19 cellular contexts compared by ENCODE assay signal in genomic region chr6:55495277-55495676, GRCh38.
DNase-seq lines count a peak whose midpoint lies in the region; ATAC-seq, FAIRE-seq and TF ChIP-seq lines count a peak whose summit lies in the region.
"Had no signal": no experiment of that assay in that cellular context is flagged by ENCODE, and none has a peak within 500 bp of the region (broad histone marks: within the 10 kb centered on the region; RNA-seq: fewer than 3 reads in every experiment).

No MANE protein-coding gene starts in this region.

- no peaks in the 10 kb centered on the region for H3K9me3 Mint-ChIP-seq in Caco-2 (ENCODE audit: unreplicated experiment)
- H3K9me3 Mint-ChIP-seq in activated CD8-positive, alpha-beta T cell treated with anti-CD3 and anti-CD28 coated beads for 36 hours: peaks cover 5% of the 10 kb centered on the region
- H3K9me3 Mint-ChIP-seq: HFFc6 had no signal

- dilution Hi-C loops in keratinocyte (cut with MboI; ENCODE audit: extremely low pct_ligation_motif_present, low sequenced_read_pairs): no loop called here

- POLR2A ChIA-PET in Caco-2 (lab: Charles Lee): no interaction called here
- POLR2A ChIA-PET in activated CD8-positive, alpha-beta T cell treated with anti-CD3 and anti-CD28 coated beads for 36 hours (lab: Charles Lee): no interaction called here

- H3K4me3 ChIP-seq in Caco-2 (ENCODE audit: low read depth, low read length): no peak overlapping the region
- H3K4me3 ChIP-seq in bronchial epithelial cell (ENCODE audit: low read depth, low read length): no peak overlapping the region
- H3K4me3 ChIP-seq in keratinocyte (ENCODE audit: control insufficient read depth in 2 of 3, extremely low read depth in 1 of 3, insufficient read depth in 2 of 3, low read depth in 1 of 3, low read length in 3 of 3): no peak overlapping the region
- H3K4me3 ChIP-seq: BLaER1 treated with 17β-estradiol and CSF1 and Interleukin-3, amounts not matched to agents 10 nM and 100 nM; GM12878; GM23248 had no signal

- no peaks in the 10 kb centered on the region for H3K79me2 ChIP-seq in keratinocyte (ENCODE audit: control insufficient read depth, insufficient read depth, low read length)

- no peak overlapping the region for H3K27ac ChIP-seq in keratinocyte (ENCODE audit: control insufficient read depth, insufficient read depth, low read length)
- H3K27ac ChIP-seq: BLaER1 treated with 17β-estradiol and CSF1 and Interleukin-3, amounts not matched to agents 10 nM and 100 nM; GM23248 had no signal

- no peaks in the 10 kb centered on the region for H3K36me3 Mint-ChIP-seq in Caco-2 (ENCODE audit: insufficient read depth, unreplicated experiment)
- H3K36me3 Mint-ChIP-seq in activated CD8-positive, alpha-beta T cell treated with anti-CD3 and anti-CD28 coated beads for 36 hours (ENCODE audit: low read depth): no peaks in the 10 kb centered on the region
- H3K36me3 Mint-ChIP-seq: CD8-positive, alpha-beta T cell had no signal

- H3K4me2 ChIP-seq in keratinocyte (ENCODE audit: control insufficient read depth, extremely low read depth, insufficient read depth, low read depth, low read length): peak overlapping the region; percentile 55
- H3K4me2 ChIP-seq: BLaER1 treated with 17β-estradiol and CSF1 and Interleukin-3, amounts not matched to agents 10 nM and 100 nM had no signal

- TF ChIP-seq CTCF in Caco-2 (IDR thresholded peaks at IDR 0.05; ENCODE audit: insufficient read depth in 1 of 2, low read depth in 1 of 2, low read length in 1 of 2, severe bottlenecking in 1 of 2, unreplicated experiment in 1 of 2) (no peak), bronchial epithelial cell (IDR thresholded peaks at IDR 0.05; ENCODE audit: insufficient read depth, low read length, severe bottlenecking) (no peak), keratinocyte (optimal IDR thresholded peaks at IDR 0.05 in 1 of 3, IDR thresholded peaks at IDR 0.05 in 1 of 3, conservative IDR thresholded peaks at IDR 0.05 in 1 of 3; ENCODE audit: extremely low read depth in 1 of 3, insufficient read depth in 2 of 3, low read length in 3 of 3) (no peak)
- TF ChIP-seq CTCF in activated CD8-positive, alpha-beta T cell treated with anti-CD3 and anti-CD28 coated beads for 36 hours (IDR thresholded peaks at IDR 0.05): no peak

- ATAC-seq in HG02678 (IDR thresholded peaks at IDR 0.05; ENCODE audit: unreplicated experiment) (no peak), GM19467 (IDR thresholded peaks at IDR 0.05; ENCODE audit: unreplicated experiment) (no peak)
- no peak for ATAC-seq in activated CD8-positive, alpha-beta T cell treated with anti-CD3 and anti-CD28 coated beads for 36 hours
- ATAC-seq: CD8-positive, alpha-beta T cell; GM12878 had no signal

- H3K27me3 ChIP-seq in Caco-2 (replicated peaks; ENCODE audit: control insufficient read depth, insufficient read depth, low read length): no peaks in the 10 kb centered on the region
- H3K27me3 ChIP-seq in bronchial epithelial cell (ENCODE audit: control insufficient read depth, insufficient read depth, low read length): no peaks in the 10 kb centered on the region
- H3K27me3 ChIP-seq in keratinocyte (ENCODE audit: control insufficient read depth, extremely low read depth, insufficient read depth, low read length): no peaks in the 10 kb centered on the region
- H3K27me3 ChIP-seq: BLaER1 treated with 17β-estradiol and CSF1 and Interleukin-3, amounts not matched to agents 10 nM and 100 nM had no signal

- FAIRE-seq in bronchial epithelial cell (lab: Jason Lieb, UNC): no peak
- peak; percentile 84 for FAIRE-seq in keratinocyte (lab: Jason Lieb, UNC)
- FAIRE-seq: GM12878 had no signal

- CTCF ChIA-PET in Caco-2 (lab: Charles Lee): no interaction called here
- CTCF ChIA-PET in activated CD8-positive, alpha-beta T cell treated with anti-CD3 and anti-CD28 coated beads for 36 hours (lab: Charles Lee): no interaction called here

- no peak overlapping the region for H2AFZ ChIP-seq in keratinocyte (ENCODE audit: control insufficient read depth, low read length)
- H2AFZ ChIP-seq: GM23248 had no signal

- peak overlapping the region; percentile 29 for H3K27ac Mint-ChIP-seq in Caco-2 (ENCODE audit: unreplicated experiment)
- H3K27ac Mint-ChIP-seq in activated CD8-positive, alpha-beta T cell treated with anti-CD3 and anti-CD28 coated beads for 36 hours: no peak overlapping the region
- H3K27ac Mint-ChIP-seq: B cell; CD8-positive, alpha-beta T cell; HFFc6 had no signal

- intact Hi-C loops in Caco-2 (cut with micrococcal nuclease; ENCODE audit: unreplicated experiment): no loop called here
- intact Hi-C loops in activated CD8-positive, alpha-beta T cell treated with anti-CD3 and anti-CD28 coated beads for 36 hours (cut with micrococcal nuclease): no loop called here

- no TSS peak for BruUV-seq in Caco-2 (replicated peaks; lab: Mats Ljungman, UMichigan)

- H3K4me1 Mint-ChIP-seq in Caco-2 (ENCODE audit: low read depth, unreplicated experiment): no peaks in the 10 kb centered on the region
- H3K4me1 Mint-ChIP-seq in activated CD8-positive, alpha-beta T cell treated with anti-CD3 and anti-CD28 coated beads for 36 hours (ENCODE audit: low read depth): no peaks in the 10 kb centered on the region
- H3K4me1 Mint-ChIP-seq: B cell had no signal

- peak in 1 of 2 experiments; percentile 1 for DNase-seq in Caco-2
- peak; percentile 2 for DNase-seq in HPDE6-E6E7 (ENCODE audit: extremely low spot score)
- DNase-seq in bronchial epithelial cell (ENCODE audit: low read depth): peak; percentile 83
- DNase-seq in keratinocyte (ENCODE audit: low read depth, low spot score): peak; percentile 26
- DNase-seq in activated CD8-positive, alpha-beta T cell treated with anti-CD3 and anti-CD28 coated beads for 36 hours: no peak
- DNase-seq: 8988T; CD8-positive, alpha-beta T cell; DMS 273 treated with DMSO at 0.1 percent for 48 hours; DMS53; DND-41; EL; GM23248; HCEC 1CT; HFFc6 had no signal

- no peaks in the 10 kb centered on the region for H3K27me3 Mint-ChIP-seq in Caco-2 (ENCODE audit: insufficient read depth, unreplicated experiment)
- no peaks in the 10 kb centered on the region for H3K27me3 Mint-ChIP-seq in activated CD8-positive, alpha-beta T cell treated with anti-CD3 and anti-CD28 coated beads for 36 hours
- H3K27me3 Mint-ChIP-seq: B cell had no signal

- H4K20me1 ChIP-seq in keratinocyte (ENCODE audit: control insufficient read depth, extremely low read depth, insufficient read depth, low read length): no peaks in the 10 kb centered on the region
- H4K20me1 ChIP-seq: BLaER1 treated with 17β-estradiol and CSF1 and Interleukin-3, amounts not matched to agents 10 nM and 100 nM had no signal

- H3K4me1 ChIP-seq in Caco-2: no peaks in the 10 kb centered on the region
- H3K4me1 ChIP-seq in keratinocyte (ENCODE audit: control insufficient read depth, extremely low read depth, insufficient read depth, low read length): peaks cover 20% of the 10 kb centered on the region

- H3K9me3 ChIP-seq in Caco-2: no peaks in the 10 kb centered on the region
- H3K9me3 ChIP-seq in keratinocyte (ENCODE audit: control insufficient read depth, low read depth, low read length): no peaks in the 10 kb centered on the region
- H3K9me3 ChIP-seq: BLaER1 treated with 17β-estradiol and CSF1 and Interleukin-3, amounts not matched to agents 10 nM and 100 nM had no signal

- H3K9me1 ChIP-seq in keratinocyte (ENCODE audit: control insufficient read depth, extremely low read depth, insufficient read depth, low read length): no peaks in the 10 kb centered on the region

- H3K4me3 Mint-ChIP-seq in Caco-2 (ENCODE audit: unreplicated experiment): no peak overlapping the region
- H3K4me3 Mint-ChIP-seq in activated CD8-positive, alpha-beta T cell treated with anti-CD3 and anti-CD28 coated beads for 36 hours: no peak overlapping the region
- H3K4me3 Mint-ChIP-seq: B cell; CD8-positive, alpha-beta T cell; HFFc6 had no signal

- H3K9ac ChIP-seq in keratinocyte (ENCODE audit: control insufficient read depth, extremely low read depth, insufficient read depth, low read length): no peak overlapping the region
- H3K9ac ChIP-seq: BLaER1 treated with 17β-estradiol and CSF1 and Interleukin-3, amounts not matched to agents 10 nM and 100 nM; GM23248 had no signal

- no peaks in the 10 kb centered on the region for H3K36me3 ChIP-seq in Caco-2 (ENCODE audit: control insufficient read depth, insufficient read depth, low read length)
- no peaks in the 10 kb centered on the region for H3K36me3 ChIP-seq in bronchial epithelial cell (ENCODE audit: control insufficient read depth, insufficient read depth, low read length)
- no peaks in the 10 kb centered on the region for H3K36me3 ChIP-seq in keratinocyte (ENCODE audit: control insufficient read depth in 2 of 2, extremely low read depth in 1 of 2, insufficient read depth in 2 of 2, low read length in 2 of 2)
- H3K36me3 ChIP-seq: BLaER1 treated with 17β-estradiol and CSF1 and Interleukin-3, amounts not matched to agents 10 nM and 100 nM had no signal
